ENCODE assay signal across 22 cellular contexts in the genomic region with DNA sequence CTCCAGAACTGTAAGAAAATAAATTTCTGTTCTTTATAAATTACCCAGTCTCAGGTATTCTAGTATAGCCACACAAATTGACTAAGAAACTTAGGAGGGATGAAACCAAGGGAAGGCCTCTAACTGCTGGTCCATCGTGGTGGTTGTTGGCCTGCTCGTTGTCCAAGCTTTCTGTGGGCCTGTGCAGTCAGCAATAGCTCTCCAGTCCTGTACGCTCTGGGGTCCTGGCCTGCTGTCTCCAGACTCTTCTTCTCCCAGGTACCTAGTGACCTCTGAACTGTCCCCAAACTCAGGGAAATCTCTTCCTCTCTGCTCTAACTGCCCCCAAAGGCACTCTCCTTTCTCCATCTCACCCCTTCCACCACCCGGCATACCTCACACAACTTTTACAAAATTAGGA. TPM values are rescaled to one million over a fixed set of nuclear protein-coding genes. Genes with fewer than 3 reads are reported as not detected.
DNase-seq lines count a peak whose midpoint lies in the region; ATAC-seq and TF ChIP-seq lines count a peak whose summit lies in the region.
"Had no signal": no experiment of that assay in that cellular context is flagged by ENCODE, and none has a peak within 500 bp of the region (broad histone marks: within the 10 kb centered on the region; RNA-seq: fewer than 3 reads in every experiment).

No MANE protein-coding gene starts in this region.

- H3K4me1 ChIP-seq in spleen (peaks cover 0 to 7% (median 0%) of the 10 kb centered on the region in 6 donors), vagina (peaks cover 18% of the 10 kb centered on the region), mucosa of descending colon (ENCODE audit: low read depth) (no peaks in the 10 kb centered on the region)
- H3K4me1 ChIP-seq: HAP-1 had no signal

- no peak for TF ChIP-seq CTCF in coronary artery (IDR thresholded peaks at IDR 0.05)
- TF ChIP-seq CTCF in spleen (IDR thresholded peaks at IDR 0.05 in 8 of 11, conservative IDR thresholded peaks at IDR 0.05 in 3 of 11) = no peak
- TF ChIP-seq CTCF in vagina (IDR thresholded peaks at IDR 0.05) = no peak
- no peak for TF ChIP-seq CTCF in mucosa of descending colon (IDR thresholded peaks at IDR 0.05)

- DNase-seq in coronary artery (ENCODE audit: low spot score) (peak; percentile 7), mesenteric fat pad (ENCODE audit: low spot score) (peak; percentile 67), spleen (peak; percentile 22), vagina (ENCODE audit: extremely low spot score in 2 of 2) (peak; percentile 12 to 40), mucosa of descending colon (no peak), NCI-H146 (lab: John Stamatoyannopoulos, UW) (no peak), HT-29 (ENCODE audit: low spot score) (no peak)
- DNase-seq: ACHN; BE2C; C1 segment of cervical spinal cord; CD4-positive, CD25-positive, alpha-beta regulatory T cell; CD8-positive, alpha-beta memory T cell; COR-L47; DMS 273 treated with DMSO at 0.1 percent for 48 hours; DMS53; DND-41; EL had no signal

- H3K9me3 ChIP-seq in spleen (no peaks in the 10 kb centered on the region), vagina (no peaks in the 10 kb centered on the region), mucosa of descending colon (no peaks in the 10 kb centered on the region)
- H3K9me3 ChIP-seq: BE2C, HAP-1 had no signal

- 95 to 99% (median 96%) methylated on average over 4 of the region's 4 CpGs for WGBS in spleen, 5 donors

- TF ChIP-seq POLR2A in spleen (IDR thresholded peaks at IDR 0.05) (no peak), vagina (IDR thresholded peaks at IDR 0.05) (no peak)

- H3K27ac ChIP-seq in coronary artery (no peak overlapping the region), spleen (no peak overlapping the region), vagina (no peak overlapping the region)

- H3K4me3 ChIP-seq in coronary artery (no peak overlapping the region), spleen (no peak overlapping the region), vagina (no peak overlapping the region), mucosa of descending colon (no peak overlapping the region)
- H3K4me3 ChIP-seq: GM12878, HAP-1 had no signal

- intact Hi-C loops in spleen (cut with DNase I; ENCODE audit: low total_unique reads) (no loop called here), vagina (cut with DNase I) (no loop called here), mucosa of descending colon (cut with DNase I, micrococcal nuclease) (no loop called here)

- peaks cover 0 to 9% (median 0%) of the 10 kb centered on the region in 7 donors for H3K27me3 ChIP-seq in spleen (replicated peaks in 1 of 7)
- H3K27me3 ChIP-seq in vagina = no peaks in the 10 kb centered on the region
- H3K27me3 ChIP-seq: BE2C had no signal

- H3K36me3 ChIP-seq in spleen (no peaks in the 10 kb centered on the region), vagina (no peaks in the 10 kb centered on the region), mucosa of descending colon (ENCODE audit: low read depth) (no peaks in the 10 kb centered on the region)
- H3K36me3 ChIP-seq: BE2C, HAP-1 had no signal

- no peak for ATAC-seq in mucosa of descending colon
- ATAC-seq: GM12878 had no signal

RNA-seq across cellular contexts. Expression of a gene that starts 5.7 kb away (rescaled TPM):
- total RNA-seq in mesenteric fat pad (not detected), spleen (1 to 10 TPM in 6 of 7 donors, not detected in 1; 1.8 to 7.1 (median 3.0) TPM), vagina (28.2 TPM), mucosa of descending colon (under 1 TPM in 1 of 3 donors, not detected in 2; 0.09 TPM)
- 1 to 10 TPM; 1.2 to 3.6 (median 3.1) TPM for polyA plus RNA-seq in spleen
- total RNA-seq in HT-29 (2014; rRNA removed; shearing (Covaris generic)) = 0.03 and 0.08 TPM in 2 replicates
- total RNA-seq: CD4-positive, CD25-positive, alpha-beta regulatory T cell; CD8-positive, alpha-beta memory T cell; G401; GM12878; H1; HT1080 had no signal
- polyA plus RNA-seq: CD4-positive, CD25-positive, alpha-beta regulatory T cell; CD8-positive, alpha-beta memory T cell; H1 had no signal

RNA-seq across cellular contexts. Expression of a gene that starts 35.8 kb away (rescaled TPM):
- total RNA-seq in mesenteric fat pad (not detected), spleen (1 to 10 TPM in 2 of 7 donors, under 1 TPM in 3, not detected in 2; 0.33 to 1.8 (median 0.85) TPM), vagina (not detected), mucosa of descending colon (under 1 TPM in 2 of 3 donors, not detected in 1; 0.05 to 0.54 TPM)
- polyA plus RNA-seq in spleen = under 1 TPM; 0.11 to 0.24 (median 0.22) TPM
- not detected in 2 replicates for total RNA-seq in HT-29 (2014; rRNA removed; shearing (Covaris generic))
- total RNA-seq: CD4-positive, CD25-positive, alpha-beta regulatory T cell; G401; GM12878; HT1080 had no signal
- polyA plus RNA-seq: CD4-positive, CD25-positive, alpha-beta regulatory T cell; CD8-positive, alpha-beta memory T cell had no signal

RNA-seq across cellular contexts. Expression of a gene that starts 37.1 kb away (rescaled TPM):
- total RNA-seq in mesenteric fat pad (12.1 TPM), spleen (10 to 100 TPM in 5 of 7 donors, 1 to 10 TPM in 2; 7.7 to 12.7 (median 11.9) TPM), vagina (8.1 TPM), mucosa of descending colon (10 to 100 TPM in 1 of 3 donors, 1 to 10 TPM in 2; 5.4 to 13.0 (median 7.6) TPM)
- 10 to 100 TPM in 2 of 3 donors, 1 to 10 TPM in 1; 8.9 to 11.4 (median 10.8) TPM for polyA plus RNA-seq in spleen
- total RNA-seq in HT-29 (2014; rRNA removed; shearing (Covaris generic)) = 7.6 and 9.6 TPM in 2 replicates

RNA-seq across cellular contexts. Expression of a gene that starts 52.7 kb away (rescaled TPM):
- 3.7 TPM for total RNA-seq in mesenteric fat pad
- total RNA-seq in spleen = 1 to 10 TPM; 3.0 to 7.7 (median 4.4) TPM
- 1 to 10 TPM; 4.0 to 4.6 (median 4.2) TPM for polyA plus RNA-seq in spleen
- total RNA-seq in vagina = 3.7 TPM
- 1 to 10 TPM; 4.6 to 7.5 (median 7.1) TPM for total RNA-seq in mucosa of descending colon
- 6.9 and 7.2 TPM in 2 replicates for total RNA-seq in HT-29 (2014; rRNA removed; shearing (Covaris generic))

Comparison
In these comparisons a context has a peak if more than half of its experiments do, and no peak if none do; other contexts are left out.
1. DNase-seq: peak in coronary artery (single experiment), mesenteric fat pad (single experiment), spleen (single experiment) and vagina (2 of 2); none in mucosa of descending colon (0 of 3), NCI-H146 (single experiment) and HT-29 (single experiment).